In genomic region chr14:69152181-69152943, GRCh38 we compare ENCODE assay signal across 8 cellular contexts. TPM values are rescaled to one million over a fixed set of nuclear protein-coding genes. Genes with fewer than 3 reads are reported as not detected.
DNase-seq lines count a peak whose midpoint lies in the region; ATAC-seq and TF ChIP-seq lines count a peak whose summit lies in the region.

No MANE protein-coding gene starts in this region.

- H3K9me3 ChIP-seq in Panc1 (ENCODE audit: control insufficient read depth, insufficient read depth, low read depth, low read length) (no peaks in the 10 kb centered on the region), cardiac muscle cell (ENCODE audit: low read depth) (no peaks in the 10 kb centered on the region), prostate gland (no peaks in the 10 kb centered on the region)

- DNase-seq in GM10248 (ENCODE audit: extremely low spot score), result peak; percentile 32
- DNase-seq in Panc1 (ENCODE audit: low read depth, low spot score), result no peak
- peak; percentile 56 for DNase-seq in activated naive CD8-positive, alpha-beta T cell treated with anti-CD3 and anti-CD28 coated beads, Interleukin-2, amount 10 ng/mL, durations not matched to agents 7 days and 5 days
- DNase-seq in cardiac muscle cell (ENCODE audit: low read depth in 1 of 2, low spot score in 1 of 2), result peak; percentile 56 to 62
- DNase-seq in prostate gland (ENCODE audit: low spot score), result peak; percentile 46
- DNase-seq in middle frontal gyrus (ENCODE audit: extremely low spot score, low spot score), result no peak

- intact Hi-C loops in Panc1 (cut with micrococcal nuclease; ENCODE audit: unreplicated experiment), result no loop called here
- intact Hi-C loops in prostate gland (cut with DNase I), result no loop called here

- 2% methylated on average over 39 of the region's 39 CpGs for WGBS in prostate gland

- peak overlapping the region; percentile 96 for H3K27ac Mint-ChIP-seq in activated naive CD8-positive, alpha-beta T cell treated with anti-CD3 and anti-CD28 coated beads, Interleukin-2, amount 10 ng/mL, durations not matched to agents 7 days and 5 days

- H3K27me3 ChIP-seq in Panc1 (ENCODE audit: control insufficient read depth, insufficient read depth, low read length) (no peaks in the 10 kb centered on the region), cardiac muscle cell (no peaks in the 10 kb centered on the region), prostate gland (replicated peaks; ENCODE audit: insufficient read depth) (no peaks in the 10 kb centered on the region)

- no peak for TF ChIP-seq CTCF in GM10248 (IDR thresholded peaks at IDR 0.05; ENCODE audit: control extremely low read depth, extremely low read depth, low read depth, missing control alignments)
- TF ChIP-seq CTCF in Panc1 (IDR thresholded peaks at IDR 0.05), result no peak
- TF ChIP-seq CTCF in cardiac muscle cell (IDR thresholded peaks at IDR 0.05; ENCODE audit: low read depth, low read length), result no peak
- no peak for TF ChIP-seq CTCF in prostate gland (IDR thresholded peaks at IDR 0.05)

- ATAC-seq in HG02981 (IDR thresholded peaks at IDR 0.05; ENCODE audit: unreplicated experiment), result peak; percentile 6
- peak; percentile 31; the same call in 1 of the 2 replicates for ATAC-seq in Panc1
- peak; percentile 25 for ATAC-seq in activated naive CD8-positive, alpha-beta T cell treated with anti-CD3 and anti-CD28 coated beads, Interleukin-2, amount 10 ng/mL, durations not matched to agents 7 days and 5 days (ENCODE audit: low read depth)
- no peak for ATAC-seq in GM21360 (IDR thresholded peaks at IDR 0.05; ENCODE audit: unreplicated experiment)

- H3K4me3 ChIP-seq in Panc1 (ENCODE audit: low read depth in 2 of 2, low read length in 2 of 2) (peak overlapping the region; percentile 66 to 82), cardiac muscle cell (peak overlapping the region; percentile 82), prostate gland (peak overlapping the region; percentile 89 to 90)

- no TSS peak for BruUV-seq in Panc1 (replicated peaks; lab: Mats Ljungman, UMichigan)

- H3K4me1 Mint-ChIP-seq in activated naive CD8-positive, alpha-beta T cell treated with anti-CD3 and anti-CD28 coated beads, Interleukin-2, amount 10 ng/mL, durations not matched to agents 7 days and 5 days, result peaks cover 29% of the 10 kb centered on the region

- H3K27ac ChIP-seq in Panc1 (ENCODE audit: low read length), result peak overlapping the region; percentile 83
- peak overlapping the region; percentile 90 for H3K27ac ChIP-seq in cardiac muscle cell
- peak overlapping the region; percentile 96 to 97 for H3K27ac ChIP-seq in prostate gland

- H3K27me3 Mint-ChIP-seq in activated naive CD8-positive, alpha-beta T cell treated with anti-CD3 and anti-CD28 coated beads, Interleukin-2, amount 10 ng/mL, durations not matched to agents 7 days and 5 days, result peaks cover 29% of the 10 kb centered on the region

- POLR2A ChIA-PET in GM10248 (lab: Yijun Ruan, JAX), result interaction anchor here (1.6 kb wide), 1 partner anchor 245 kb away, joined by 6 read pairs; the partner anchor contains the start of gene ERH
- POLR2A ChIA-PET in Panc1 (lab: Charles Lee), result interaction anchor here (0.7 kb wide), 2 partner anchors 342 to 1354 kb away, joined by 3 to 4 read pairs; no protein-coding TSS in a partner anchor
- POLR2A ChIA-PET in activated naive CD8-positive, alpha-beta T cell treated with anti-CD3 and anti-CD28 coated beads, Interleukin-2, amount 10 ng/mL, durations not matched to agents 7 days and 5 days (lab: Charles Lee), result interaction anchor here (0.6 to 2.7 kb wide), 6 partner anchors 9 to 460 kb away, joined by 3 to 17 read pairs (median 5); partner anchors contain the start of genes ERH, EXD2 and SLC39A9

- H3K4me1 ChIP-seq in Panc1 (ENCODE audit: control insufficient read depth, insufficient read depth, low read length), result peaks cover 25% of the 10 kb centered on the region
- H3K4me1 ChIP-seq in cardiac muscle cell (ENCODE audit: low read depth), result peaks cover 4% of the 10 kb centered on the region
- peaks cover 8% of the 10 kb centered on the region for H3K4me1 ChIP-seq in prostate gland (replicated peaks)

- no peak for TF ChIP-seq POLR2A in prostate gland (IDR thresholded peaks at IDR 0.05)

- in situ Hi-C loops in Panc1 (cut with HindIII; ENCODE audit: low pct_unique_long_range_greater_than_20kb, low sequenced_read_pairs), result no loop called here

- peak overlapping the region; percentile 95 for H3K4me3 Mint-ChIP-seq in activated naive CD8-positive, alpha-beta T cell treated with anti-CD3 and anti-CD28 coated beads, Interleukin-2, amount 10 ng/mL, durations not matched to agents 7 days and 5 days

- CTCF ChIA-PET in GM10248 (lab: Yijun Ruan, JAX) (interaction anchor here (0.6 to 3.2 kb wide), 8 partner anchors 9 to 104 kb away, joined by 3 to 21 read pairs (median 6); no protein-coding TSS in a partner anchor), Panc1 (lab: Charles Lee) (interaction anchor here (0.5 to 0.7 kb wide), 4 partner anchors 34 to 459 kb away, joined by 3 to 13 read pairs (median 5); partner anchors contain the start of gene SUSD6)

- H3K9me3 Mint-ChIP-seq in activated naive CD8-positive, alpha-beta T cell treated with anti-CD3 and anti-CD28 coated beads, Interleukin-2, amount 10 ng/mL, durations not matched to agents 7 days and 5 days, result no peaks in the 10 kb centered on the region

- H3K36me3 ChIP-seq in Panc1 (ENCODE audit: control insufficient read depth, insufficient read depth, low read length), result peaks cover 3% of the 10 kb centered on the region
- no peaks in the 10 kb centered on the region for H3K36me3 ChIP-seq in cardiac muscle cell
- no peaks in the 10 kb centered on the region for H3K36me3 ChIP-seq in prostate gland

- H3K36me3 Mint-ChIP-seq in activated naive CD8-positive, alpha-beta T cell treated with anti-CD3 and anti-CD28 coated beads, Interleukin-2, amount 10 ng/mL, durations not matched to agents 7 days and 5 days, result peaks cover 15% of the 10 kb centered on the region

RNA-seq across cellular contexts. Expression of gene DCAF5, which starts 0.6 kb away (rescaled TPM):
- 27.6 TPM for total RNA-seq in Panc1 (2021; ENCODE audit: unreplicated experiment)
- polyA plus RNA-seq in Panc1 (2012; ENCODE audit: insufficient read length), result 18.6 TPM
- total RNA-seq in activated naive CD8-positive, alpha-beta T cell treated with anti-CD3 and anti-CD28 coated beads, Interleukin-2, amount 10 ng/mL, durations not matched to agents 7 days and 5 days, result 10 to 100 TPM; 56.1 to 59.0 TPM
- 48.7 and 50.0 TPM in 2 replicates for total RNA-seq in cardiac muscle cell
- 58.2 and 73.3 TPM in 2 replicates for polyA plus RNA-seq in cardiac muscle cell
- total RNA-seq in prostate gland, result 10 to 100 TPM; 25.3 to 67.4 TPM

RNA-seq across cellular contexts. Expression of gene EXD2, which starts 38.9 kb away (rescaled TPM):
- total RNA-seq in Panc1 (2021; ENCODE audit: unreplicated experiment) (9.5 TPM), cardiac muscle cell (18.7 and 21.4 TPM in 2 replicates), prostate gland (10 to 100 TPM; 22.7 to 25.3 TPM)
- 8.1 TPM for polyA plus RNA-seq in Panc1 (2012; ENCODE audit: insufficient read length)
- total RNA-seq in activated naive CD8-positive, alpha-beta T cell treated with anti-CD3 and anti-CD28 coated beads, Interleukin-2, amount 10 ng/mL, durations not matched to agents 7 days and 5 days, result 1 to 10 TPM; 6.5 to 8.3 TPM
- 20.3 and 28.7 TPM in 2 replicates for polyA plus RNA-seq in cardiac muscle cell

Comparison
In these comparisons a context has a peak if more than half of its experiments do, and no peak if none do; other contexts are left out.
1. DNase-seq: peak in GM10248 (single experiment), activated naive CD8-positive, alpha-beta T cell treated with anti-CD3 and anti-CD28 coated beads, Interleukin-2, amount 10 ng/mL, durations not matched to agents 7 days and 5 days (single experiment), cardiac muscle cell (2 of 2) and prostate gland (single experiment); none in Panc1 (single experiment) and middle frontal gyrus (single experiment).
2. Peak in every context shown above with its lines, with median percentiles within 50 percentile points of each other: H3K27ac ChIP-seq and H3K4me3 ChIP-seq.